ENCODE assay signal across 21 cellular contexts in genomic region chr1:214634267-214634666, GRCh38.
"Had no signal": no experiment of that assay in that cellular context is flagged by ENCODE, and none has a peak within 500 bp of the region (broad histone marks: within the 10 kb centered on the region; RNA-seq: fewer than 3 reads in every experiment).

No MANE protein-coding gene starts in this region.

- H3K27me3 Mint-ChIP-seq: activated CD4-positive, alpha-beta memory T cell treated with anti-CD3 and anti-CD28 coated beads, Interleukin-2, amount 10 ng/mL, durations not matched to agents 7 days and 5 days; type B pancreatic cell had no signal

- H3K4me3 Mint-ChIP-seq: activated CD4-positive, alpha-beta memory T cell treated with anti-CD3 and anti-CD28 coated beads, Interleukin-2, amount 10 ng/mL, durations not matched to agents 7 days and 5 days; nephron progenitor cell; type B pancreatic cell had no signal

- H3K79me2 ChIP-seq: parathyroid adenoma had no signal

- H3K9me3 Mint-ChIP-seq: activated CD4-positive, alpha-beta memory T cell treated with anti-CD3 and anti-CD28 coated beads, Interleukin-2, amount 10 ng/mL, durations not matched to agents 7 days and 5 days; activated T-helper 2 cell treated with anti-CD3 and anti-CD28 coated beads, Interferon-gamma antibody, Interleukin-2, Interleukin-4, amounts not matched to agents 10 μg/mL and 5 μg/mL and 100 μg/mL, durations not matched to agents 14 hours and 24 hours and 36 hours; nephron progenitor cell; type B pancreatic cell had no signal

- H3K4me1 Mint-ChIP-seq: nephron progenitor cell had no signal

- H3K9ac ChIP-seq: parathyroid adenoma had no signal

- H3K36me3 ChIP-seq: gastroesophageal sphincter, right lobe of liver, thoracic aorta, vagina had no signal

- DNase-seq: activated CD4-positive, alpha-beta memory T cell treated with anti-CD3 and anti-CD28 coated beads, Interleukin-2, amount 10 ng/mL, durations not matched to agents 7 days and 5 days; activated naive CD4-positive, alpha-beta T cell; anterior cingulate cortex; body of pancreas; head of caudate nucleus; mesenchymal stem cell; nephron progenitor cell; right lobe of liver; stimulated activated CD4-positive, alpha-beta T cell treated with anti-CD3 and anti-CD28 coated beads, Interleukin-1b, Interleukin-23, amount 100 ng/mL, for 48 hours; SW 1271 had no signal

- ATAC-seq: body of pancreas, gastroesophageal sphincter, right lobe of liver had no signal

- H2AFZ ChIP-seq: parathyroid adenoma had no signal

- FAIRE-seq: islet of Langerhans had no signal

- H3K4me3 ChIP-seq: body of pancreas, cardiac muscle cell, gastroesophageal sphincter, right lobe of liver, skin epidermis, thoracic aorta, vagina had no signal

- H3K27ac ChIP-seq: body of pancreas, cardiac muscle cell, epithelial cell of prostate, gastroesophageal sphincter, parathyroid adenoma, right lobe of liver, skin epidermis, thoracic aorta, vagina, VCaP had no signal

- H3K27ac Mint-ChIP-seq: activated CD4-positive, alpha-beta memory T cell treated with anti-CD3 and anti-CD28 coated beads, Interleukin-2, amount 10 ng/mL, durations not matched to agents 7 days and 5 days; activated T-helper 2 cell treated with anti-CD3 and anti-CD28 coated beads, Interferon-gamma antibody, Interleukin-2, Interleukin-4, amounts not matched to agents 10 μg/mL and 5 μg/mL and 100 μg/mL, durations not matched to agents 14 hours and 24 hours and 36 hours; nephron progenitor cell; type B pancreatic cell had no signal

- H3K9me3 ChIP-seq: body of pancreas, gastroesophageal sphincter, right lobe of liver, thoracic aorta, vagina had no signal

- H3K4me1 ChIP-seq: body of pancreas, gastroesophageal sphincter, parathyroid adenoma, right lobe of liver, vagina had no signal

- H3K27me3 ChIP-seq: body of pancreas, cardiac muscle cell, gastroesophageal sphincter, right lobe of liver, vagina had no signal
